ENCODE assay signal across 1 cellular context in genomic region chr20:62819494-62820174, GRCh38.
TF ChIP-seq lines count a peak whose summit lies in the region.

No MANE protein-coding gene starts in this region.

TF ChIP-seq in IMR-90, 13 proteins besides CTCF, POLR2A, EP300 and RAD21:
- TF ChIP-seq SMC3 (IDR thresholded peaks at IDR 0.05; ENCODE audit: low read depth, low read length) (no peak), NFE2L2 (IDR thresholded peaks at IDR 0.05; ENCODE audit: low read depth, low read length) (no peak), RCOR1 (IDR thresholded peaks at IDR 0.05; ENCODE audit: insufficient replicate concordance, low read length) (peak; percentile 31), ELK1 (IDR thresholded peaks at IDR 0.05; ENCODE audit: borderline replicate concordance, low read depth, low read length) (no peak), BHLHE40 (IDR thresholded peaks at IDR 0.05; ENCODE audit: low read depth, low read length) (no peak), MAFK (IDR thresholded peaks at IDR 0.05; ENCODE audit: low read depth, low read length) (no peak), MAZ (IDR thresholded peaks at IDR 0.05; ENCODE audit: borderline replicate concordance, low read depth, low read length) (no peak)
TF ChIP-seq in IMR-90: peak in this region for 1.
